In the genomic region with DNA sequence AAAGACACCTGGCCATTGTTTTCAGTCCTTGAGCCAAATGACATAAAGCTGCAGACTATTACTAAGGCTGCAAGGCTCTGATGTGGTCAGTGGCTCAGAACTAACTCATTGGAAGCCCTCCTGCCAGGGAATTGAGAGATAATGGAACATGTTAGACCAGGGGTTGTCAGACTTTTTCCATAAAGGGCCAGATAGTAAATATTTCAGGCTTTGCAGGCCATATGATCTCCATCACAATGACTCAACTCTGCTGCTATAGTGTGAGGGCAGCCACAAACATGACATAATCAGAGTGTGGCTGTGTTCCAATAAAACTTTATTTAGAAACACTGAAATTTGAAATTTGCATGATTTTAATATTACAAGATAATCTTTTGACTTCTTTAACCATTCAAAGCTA, we compare ENCODE assay signal across 1 cellular context.
A peak's percentile ranks its signal among the peaks of the same experiment; 100 is the strongest.
TF ChIP-seq lines count a peak whose summit lies in the region.

No MANE protein-coding gene starts in this region.

TF ChIP-seq in HepG2, 621 proteins besides CTCF, POLR2A, EP300 and RAD21 (continued from another document):
- TF ChIP-seq, protein P1, sequence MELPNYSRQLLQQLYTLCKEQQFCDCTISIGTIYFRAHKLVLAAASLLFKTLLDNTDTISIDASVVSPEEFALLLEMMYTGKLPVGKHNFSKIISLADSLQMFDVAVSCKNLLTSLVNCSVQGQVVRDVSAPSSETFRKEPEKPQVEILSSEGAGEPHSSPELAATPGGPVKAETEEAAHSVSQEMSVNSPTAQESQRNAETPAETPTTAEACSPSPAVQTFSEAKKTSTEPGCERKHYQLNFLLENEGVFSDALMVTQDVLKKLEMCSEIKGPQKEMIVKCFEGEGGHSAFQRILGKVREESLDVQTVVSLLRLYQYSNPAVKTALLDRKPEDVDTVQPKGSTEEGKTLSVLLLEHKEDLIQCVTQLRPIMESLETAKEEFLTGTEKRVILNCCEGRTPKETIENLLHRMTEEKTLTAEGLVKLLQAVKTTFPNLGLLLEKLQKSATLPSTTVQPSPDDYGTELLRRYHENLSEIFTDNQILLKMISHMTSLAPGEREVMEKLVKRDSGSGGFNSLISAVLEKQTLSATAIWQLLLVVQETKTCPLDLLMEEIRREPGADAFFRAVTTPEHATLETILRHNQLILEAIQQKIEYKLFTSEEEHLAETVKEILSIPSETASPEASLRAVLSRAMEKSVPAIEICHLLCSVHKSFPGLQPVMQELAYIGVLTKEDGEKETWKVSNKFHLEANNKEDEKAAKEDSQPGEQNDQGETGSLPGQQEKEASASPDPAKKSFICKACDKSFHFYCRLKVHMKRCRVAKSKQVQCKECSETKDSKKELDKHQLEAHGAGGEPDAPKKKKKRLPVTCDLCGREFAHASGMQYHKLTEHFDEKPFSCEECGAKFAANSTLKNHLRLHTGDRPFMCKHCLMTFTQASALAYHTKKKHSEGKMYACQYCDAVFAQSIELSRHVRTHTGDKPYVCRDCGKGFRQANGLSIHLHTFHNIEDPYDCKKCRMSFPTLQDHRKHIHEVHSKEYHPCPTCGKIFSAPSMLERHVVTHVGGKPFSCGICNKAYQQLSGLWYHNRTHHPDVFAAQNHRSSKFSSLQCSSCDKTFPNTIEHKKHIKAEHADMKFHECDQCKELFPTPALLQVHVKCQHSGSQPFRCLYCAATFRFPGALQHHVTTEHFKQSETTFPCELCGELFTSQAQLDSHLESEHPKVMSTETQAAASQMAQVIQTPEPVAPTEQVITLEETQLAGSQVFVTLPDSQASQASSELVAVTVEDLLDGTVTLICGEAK (IDR thresholded peaks at IDR 0.05): peak; percentile 32; the same call in 1 of the 2 replicates
- TF ChIP-seq, protein P1 (CRISPR knock-in tag; IDR thresholded peaks at IDR 0.05): peak; percentile 41; the same call in 1 of the 2 replicates
